ENCODE assay signal across 10 cellular contexts in genomic region chr2:231387904-231388724, GRCh38. TPM values are rescaled to one million over a fixed set of nuclear protein-coding genes. Genes with fewer than 3 reads are reported as not detected.
A peak's percentile ranks its signal among the peaks of the same experiment; 100 is the strongest.
DNase-seq lines count a peak whose midpoint lies in the region; ATAC-seq lines count a peak whose summit lies in the region.
"Had no signal": no experiment of that assay in that cellular context is flagged by ENCODE, and none has a peak within 500 bp of the region (broad histone marks: within the 10 kb centered on the region; RNA-seq: fewer than 3 reads in every experiment).

No MANE protein-coding gene starts in this region.

- peaks cover 34% of the 10 kb centered on the region for H3K4me1 ChIP-seq in mesenchymal stem cell (ENCODE audit: control insufficient read depth, insufficient read depth, low read depth, low read length)

- no peak overlapping the region for H3K9ac ChIP-seq in mesenchymal stem cell (ENCODE audit: low read length)

- H3K14ac ChIP-seq in mesenchymal stem cell (ENCODE audit: low read length in 2 of 2): peak overlapping the region in 1 of 2 experiments; percentile 82

- H3K9me3 Mint-ChIP-seq in activated naive CD4-positive, alpha-beta T cell treated with anti-CD3 and anti-CD28 coated beads, Interleukin-2, amount 10 ng/mL, durations not matched to agents 7 days and 5 days: peaks cover 10% of the 10 kb centered on the region

- H3K79me1 ChIP-seq in mesenchymal stem cell (replicated peaks; ENCODE audit: low read length, poor library complexity, severe bottlenecking): no peaks in the 10 kb centered on the region

- H2AK5ac ChIP-seq in mesenchymal stem cell (ENCODE audit: low read length, severe bottlenecking): peak overlapping the region; percentile 40

- H3K27ac Mint-ChIP-seq in activated naive CD4-positive, alpha-beta T cell treated with anti-CD3 and anti-CD28 coated beads, Interleukin-2, amount 10 ng/mL, durations not matched to agents 7 days and 5 days: no peak overlapping the region
- H3K27ac Mint-ChIP-seq: nephron had no signal

- peaks cover 0 to 22% of the 10 kb centered on the region in 2 experiments for H3K27me3 ChIP-seq in mesenchymal stem cell (ENCODE audit: control insufficient read depth in 1 of 2, insufficient read depth in 1 of 2, low read length in 2 of 2)

- H3K4me2 ChIP-seq in mesenchymal stem cell (ENCODE audit: low read length, poor library complexity, severe bottlenecking): no peak overlapping the region

- H3K27me3 Mint-ChIP-seq in activated naive CD4-positive, alpha-beta T cell treated with anti-CD3 and anti-CD28 coated beads, Interleukin-2, amount 10 ng/mL, durations not matched to agents 7 days and 5 days: peaks cover 36% of the 10 kb centered on the region

- H4K8ac ChIP-seq in mesenchymal stem cell (ENCODE audit: low read length): peak overlapping the region; percentile 86

- no peaks in the 10 kb centered on the region for H3K4me1 Mint-ChIP-seq in activated naive CD4-positive, alpha-beta T cell treated with anti-CD3 and anti-CD28 coated beads, Interleukin-2, amount 10 ng/mL, durations not matched to agents 7 days and 5 days

- ATAC-seq in GM21786 (IDR thresholded peaks at IDR 0.05; ENCODE audit: unreplicated experiment): no peak

- DNase-seq in AG08395 (ENCODE audit: low spot score) (peak; percentile 56), NCI-H69 (lab: John Stamatoyannopoulos, UW) (peak; percentile 89), dermis blood vessel endothelial cell (peak; percentile 61), mesenchymal stem cell (peak; percentile 50), NCI-H187 treated with DMSO at 0.1 percent for 48 hours (lab: John Stamatoyannopoulos, UW) (no peak), NCI-H1417 treated with DMSO at 0.1 percent for 48 hours (lab: John Stamatoyannopoulos, UW) (no peak)
- no peak for DNase-seq in activated naive CD4-positive, alpha-beta T cell treated with anti-CD3 and anti-CD28 coated beads, Interleukin-2, amount 10 ng/mL, durations not matched to agents 7 days and 5 days
- DNase-seq: NK-92 treated with Interleukin-12 subunit alpha and Interleukin-12 subunit beta, amount 100 ng/mL, for 24 hours had no signal

- 68% methylated on average over 20 of the region's 26 CpGs for WGBS in mesenchymal stem cell

- no peak overlapping the region for H3K4me3 ChIP-seq in mesenchymal stem cell (ENCODE audit: insufficient read depth in 1 of 2, low read depth in 1 of 2, low read length in 2 of 2)

- no peak overlapping the region for H3K23ac ChIP-seq in mesenchymal stem cell (ENCODE audit: low read length in 2 of 2)

- peak overlapping the region; percentile 5 for H4K91ac ChIP-seq in mesenchymal stem cell (ENCODE audit: low read length)

- peaks cover 8% of the 10 kb centered on the region for H3K9me3 ChIP-seq in mesenchymal stem cell (ENCODE audit: control insufficient read depth, low read length)

- H3K36me3 Mint-ChIP-seq in activated naive CD4-positive, alpha-beta T cell treated with anti-CD3 and anti-CD28 coated beads, Interleukin-2, amount 10 ng/mL, durations not matched to agents 7 days and 5 days: peaks cover 3% of the 10 kb centered on the region

- H2BK15ac ChIP-seq in mesenchymal stem cell (ENCODE audit: low read depth, poor library complexity, severe bottlenecking): no peak overlapping the region

- peak overlapping the region; percentile 54 for H2BK5ac ChIP-seq in mesenchymal stem cell (ENCODE audit: low read depth, low read length, poor library complexity, severe bottlenecking)

- CTCF ChIA-PET in activated naive CD4-positive, alpha-beta T cell treated with anti-CD3 and anti-CD28 coated beads, Interleukin-2, amount 10 ng/mL, durations not matched to agents 7 days and 5 days (lab: Charles Lee): no interaction called here

- peaks cover 0 to 3% of the 10 kb centered on the region in 2 experiments for H3K36me3 ChIP-seq in mesenchymal stem cell (ENCODE audit: control insufficient read depth in 1 of 2, insufficient read depth in 2 of 2, low read depth in 1 of 2, low read length in 2 of 2)

- H3K4ac ChIP-seq in mesenchymal stem cell (ENCODE audit: low read depth in 1 of 2, low read length in 2 of 2): peak overlapping the region; percentile 6 to 48

- H3K27ac ChIP-seq in mesenchymal stem cell (ENCODE audit: low read length, poor library complexity, severe bottlenecking): peak overlapping the region; percentile 83

- H2BK120ac ChIP-seq in mesenchymal stem cell (ENCODE audit: low read depth, low read length): no peak overlapping the region

- peak overlapping the region in 1 of 2 experiments; percentile 85 for H2BK12ac ChIP-seq in mesenchymal stem cell (ENCODE audit: low read length in 2 of 2)

- peak overlapping the region; percentile 89 to 90 for H3K18ac ChIP-seq in mesenchymal stem cell (ENCODE audit: low read depth in 1 of 2, low read length in 2 of 2)

- no peak overlapping the region for H3K4me3 Mint-ChIP-seq in activated naive CD4-positive, alpha-beta T cell treated with anti-CD3 and anti-CD28 coated beads, Interleukin-2, amount 10 ng/mL, durations not matched to agents 7 days and 5 days
- H3K4me3 Mint-ChIP-seq: nephron had no signal

- peak overlapping the region; percentile 64 for H2AFZ ChIP-seq in mesenchymal stem cell (ENCODE audit: low read depth, low read length)

RNA-seq across cellular contexts. Expression of gene B3GNT7, which starts 7.4 kb away (rescaled TPM):
- 12.1 and 13.6 TPM in 2 replicates for total RNA-seq in dermis blood vessel endothelial cell
- polyA plus RNA-seq in mesenchymal stem cell (2013, experiment 1 of 2): 0.26 TPM
- 0.21 TPM for polyA plus RNA-seq in mesenchymal stem cell (2013, experiment 2 of 2)

Comparison
In these comparisons a context has a peak if more than half of its experiments do, and no peak if none do; other contexts are left out.
1. DNase-seq: peak in AG08395 (single experiment), NCI-H69 (single experiment), dermis blood vessel endothelial cell (single experiment) and mesenchymal stem cell (single experiment); none in activated naive CD4-positive, alpha-beta T cell treated with anti-CD3 and anti-CD28 coated beads, Interleukin-2, amount 10 ng/mL, durations not matched to agents 7 days and 5 days (single experiment), NCI-H187 treated with DMSO at 0.1 percent for 48 hours (single experiment) and NCI-H1417 treated with DMSO at 0.1 percent for 48 hours (single experiment).